Comparison of ENCODE assay signal across 24 cellular contexts in the genomic region with DNA sequence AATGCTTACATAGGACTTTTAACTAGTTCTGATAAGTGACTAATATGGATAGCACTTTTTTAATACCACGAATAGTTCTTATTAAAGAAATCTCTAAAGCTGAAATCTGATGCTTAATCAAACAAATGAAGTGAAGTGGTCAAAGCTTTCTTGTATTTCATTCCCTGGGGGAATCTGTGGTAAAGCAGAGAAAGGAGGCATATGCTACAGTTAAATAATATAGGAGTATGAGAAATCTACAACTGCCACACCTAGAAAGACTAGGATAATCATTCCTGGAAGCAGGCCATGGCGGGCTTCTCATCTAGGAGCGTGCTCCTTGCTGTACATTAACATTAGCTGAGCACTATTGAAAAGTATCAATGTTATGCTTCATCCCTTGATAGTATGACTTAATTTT.
"Had no signal": no experiment of that assay in that cellular context is flagged by ENCODE, and none has a peak within 500 bp of the region (broad histone marks: within the 10 kb centered on the region; RNA-seq: fewer than 3 reads in every experiment).

No MANE protein-coding gene starts in this region.

- H3K4me3 Mint-ChIP-seq: activated CD4-positive, alpha-beta memory T cell treated with anti-CD3 and anti-CD28 coated beads for 36 hours; activated CD4-positive, alpha-beta T cell treated with anti-CD3 and anti-CD28 coated beads, Interleukin-2, amount 10 ng/mL, durations not matched to agents 7 days and 5 days; activated naive CD8-positive, alpha-beta T cell treated with anti-CD3 and anti-CD28 coated beads, Interleukin-2, amount 50 U/mL, for 24 hours; activated T-cell treated with anti-CD3 and anti-CD28 coated beads, Interleukin-2, amount 50 U/mL, for 4 hours; brain; IgD-negative memory B cell had no signal

- H3K27me3 Mint-ChIP-seq: activated CD4-positive, alpha-beta memory T cell treated with anti-CD3 and anti-CD28 coated beads for 36 hours; activated CD4-positive, alpha-beta T cell treated with anti-CD3 and anti-CD28 coated beads, Interleukin-2, amount 10 ng/mL, durations not matched to agents 7 days and 5 days; activated naive CD8-positive, alpha-beta T cell treated with anti-CD3 and anti-CD28 coated beads, Interleukin-2, amount 50 U/mL, for 24 hours; IgD-negative memory B cell had no signal

- H3K27ac ChIP-seq: ascending aorta, cardiac muscle cell, PC-9, SK-N-MC, VCaP had no signal

- H3K27ac Mint-ChIP-seq: activated CD4-positive, alpha-beta memory T cell treated with anti-CD3 and anti-CD28 coated beads for 36 hours; activated CD4-positive, alpha-beta T cell treated with anti-CD3 and anti-CD28 coated beads, Interleukin-2, amount 10 ng/mL, durations not matched to agents 7 days and 5 days; activated naive CD4-positive, alpha-beta T cell treated with anti-CD3 and anti-CD28 coated beads, Interleukin-2, amount 50 U/mL, for 72 hours; activated naive CD8-positive, alpha-beta T cell treated with anti-CD3 and anti-CD28 coated beads, Interleukin-2, amount 50 U/mL, for 24 hours; brain; IgD-negative memory B cell had no signal

- DNase-seq: activated CD4-positive, alpha-beta memory T cell treated with anti-CD3 and anti-CD28 coated beads for 36 hours; activated CD4-positive, alpha-beta T cell treated with anti-CD3 and anti-CD28 coated beads, Interleukin-2, amount 10 ng/mL, durations not matched to agents 7 days and 5 days; activated CD4-positive, CD25-positive, alpha-beta regulatory T cell; activated CD8-positive, alpha-beta memory T cell treated with anti-CD3 and anti-CD28 coated beads for 24 hours; activated effector memory CD4-positive, alpha-beta T cell treated with anti-CD3 and anti-CD28 coated beads, Interleukin-2, amount 50 U/mL, for 16 hours; activated naive CD4-positive, alpha-beta T cell treated with Interleukin-2 at 50 U/mL for 16 hours; activated naive CD8-positive, alpha-beta T cell treated with anti-CD3 and anti-CD28 coated beads, Interleukin-2, amount 50 U/mL, for 24 hours; activated T-cell treated with anti-CD3 and anti-CD28 coated beads, Interleukin-2, amount 50 U/mL, for 4 hours; amniotic stem cell; KG1; NCI-H1092; NCI-H1930; NCI-H2171; NCI-H2227 treated with DMSO at 0.1 percent for 48 hours; NCI-H69; PC-9; T-helper 1 cell had no signal

- H3K4me1 Mint-ChIP-seq: activated CD4-positive, alpha-beta T cell treated with anti-CD3 and anti-CD28 coated beads, Interleukin-2, amount 10 ng/mL, durations not matched to agents 7 days and 5 days; activated naive CD8-positive, alpha-beta T cell treated with anti-CD3 and anti-CD28 coated beads, Interleukin-2, amount 50 U/mL, for 24 hours; brain; IgD-negative memory B cell had no signal

- H3K4me2 ChIP-seq: PC-9 had no signal

- H2AFZ ChIP-seq: PC-9 had no signal

- H3K27me3 ChIP-seq: ascending aorta, cardiac muscle cell had no signal

- H3K36me3 ChIP-seq: ascending aorta, cardiac muscle cell had no signal

- ATAC-seq: activated naive CD4-positive, alpha-beta T cell treated with anti-CD3 and anti-CD28 coated beads, Interleukin-2, amount 50 U/mL, for 72 hours; activated naive CD8-positive, alpha-beta T cell treated with anti-CD3 and anti-CD28 coated beads, Interleukin-2, amount 50 U/mL, for 24 hours; activated T-cell treated with anti-CD3 and anti-CD28 coated beads, Interleukin-2, amount 50 U/mL, for 4 hours had no signal

- H3K9me3 ChIP-seq: ascending aorta had no signal

- H3K36me3 Mint-ChIP-seq: activated CD4-positive, alpha-beta memory T cell treated with anti-CD3 and anti-CD28 coated beads for 36 hours; activated naive CD4-positive, alpha-beta T cell treated with anti-CD3 and anti-CD28 coated beads, Interleukin-2, amount 50 U/mL, for 72 hours; brain had no signal

- H3K4me3 ChIP-seq: ascending aorta, cardiac muscle cell, PC-9, SK-N-MC had no signal
